1 cellular context compared by ENCODE assay signal in the genomic region with DNA sequence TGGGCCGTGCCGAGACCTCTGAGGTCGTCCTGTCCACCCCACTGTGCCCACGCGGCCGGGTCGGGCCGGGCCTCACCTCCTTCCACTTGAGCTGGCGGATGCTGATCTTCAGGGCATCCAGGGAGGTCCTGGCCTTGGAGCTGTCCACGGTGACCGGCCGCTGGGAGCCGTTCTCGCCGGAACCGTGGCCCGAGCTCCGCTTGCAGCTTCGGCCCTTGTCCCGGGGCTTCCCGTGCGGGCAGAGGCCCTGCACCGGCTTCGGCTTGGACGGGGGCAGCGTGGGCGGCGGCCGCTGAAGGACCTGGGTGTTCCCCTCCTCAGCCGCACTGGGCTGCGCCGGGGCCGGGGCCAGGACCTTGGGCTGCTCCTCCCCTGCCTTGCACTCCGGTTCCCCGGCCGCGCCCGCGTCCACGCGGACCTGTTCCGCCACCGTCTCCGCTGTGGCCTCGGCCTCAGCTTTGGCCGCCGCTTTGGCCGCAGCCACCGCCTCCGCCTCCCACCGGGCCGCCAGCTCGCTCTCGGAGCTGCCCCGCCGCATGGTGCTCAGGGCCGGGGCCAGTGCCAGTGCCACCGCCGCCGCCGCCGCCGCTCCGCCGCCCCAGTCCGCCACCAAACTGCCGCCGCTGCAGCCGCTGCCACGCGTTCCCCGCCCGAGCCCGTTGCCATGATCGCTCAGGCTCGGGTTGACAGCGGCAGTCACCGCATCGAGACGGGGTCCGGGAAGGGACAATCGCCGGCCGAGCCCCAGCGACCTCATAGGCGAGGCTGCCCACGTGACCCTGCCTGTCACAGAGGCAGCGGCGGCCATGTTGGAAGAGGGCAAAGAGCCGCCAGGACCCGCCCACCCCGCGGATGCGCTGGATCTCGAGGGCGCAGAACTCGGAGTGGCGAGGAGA.
TF ChIP-seq lines count a peak whose summit lies in the region.

A gene with protein sequence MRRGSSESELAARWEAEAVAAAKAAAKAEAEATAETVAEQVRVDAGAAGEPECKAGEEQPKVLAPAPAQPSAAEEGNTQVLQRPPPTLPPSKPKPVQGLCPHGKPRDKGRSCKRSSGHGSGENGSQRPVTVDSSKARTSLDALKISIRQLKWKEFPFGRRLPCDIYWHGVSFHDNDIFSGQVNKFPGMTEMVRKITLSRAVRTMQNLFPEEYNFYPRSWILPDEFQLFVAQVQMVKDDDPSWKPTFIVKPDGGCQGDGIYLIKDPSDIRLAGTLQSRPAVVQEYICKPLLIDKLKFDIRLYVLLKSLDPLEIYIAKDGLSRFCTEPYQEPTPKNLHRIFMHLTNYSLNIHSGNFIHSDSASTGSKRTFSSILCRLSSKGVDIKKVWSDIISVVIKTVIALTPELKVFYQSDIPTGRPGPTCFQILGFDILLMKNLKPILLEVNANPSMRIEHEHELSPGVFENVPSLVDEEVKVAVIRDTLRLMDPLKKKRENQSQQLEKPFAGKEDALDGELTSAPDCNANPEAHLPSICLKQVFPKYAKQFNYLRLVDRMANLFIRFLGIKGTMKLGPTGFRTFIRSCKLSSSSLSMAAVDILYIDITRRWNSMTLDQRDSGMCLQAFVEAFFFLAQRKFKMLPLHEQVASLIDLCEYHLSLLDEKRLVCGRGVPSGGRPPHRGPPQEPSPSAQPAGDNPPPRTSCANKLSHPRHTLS (minus strand): TSS at position 698 of the 896 bp plus-strand sequence. CDS start 160 bp downstream, at position 538.

TF ChIP-seq in K562, 482 proteins besides CTCF, POLR2A, EP300 and RAD21 (continued from another document and continues in another):
- TF ChIP-seq FOSL1 (tag; conservative IDR thresholded peaks at IDR 0.05) (0 out of 2 replicates have a peak, but pooled peaks have one; percentile 23), BRCA1 (IDR thresholded peaks at IDR 0.05) (no peak), BRCA1 (CRISPR knock-in tag; IDR thresholded peaks at IDR 0.05) (no peak), SMAD4 (CRISPR knock-in tag; conservative IDR thresholded peaks at IDR 0.05) (no peak), ZNF586 (CRISPR knock-in tag; conservative IDR thresholded peaks at IDR 0.05) (no peak), ZFPM2 (CRISPR knock-in tag; IDR thresholded peaks at IDR 0.05) (no peak), TEAD2 (tag; IDR thresholded peaks at IDR 0.05) (no peak), ILF3 (IDR thresholded peaks at IDR 0.05; ENCODE audit: borderline replicate concordance) (no peak), TRIM28 (IDR thresholded peaks at IDR 0.05) (no peak), SIN3B (IDR thresholded peaks at IDR 0.05; ENCODE audit: low read depth) (peak; percentile 72; the same call in 1 of the 2 replicates), TCF7 (IDR thresholded peaks at IDR 0.05; ENCODE audit: borderline replicate concordance) (no peak), ZBED1 (IDR thresholded peaks at IDR 0.05) (no peak), ZNF23 (CRISPR knock-in tag; IDR thresholded peaks at IDR 0.05) (no peak), SAFB (IDR thresholded peaks at IDR 0.05; ENCODE audit: borderline replicate concordance, low read depth, low read length) (peak; percentile 77; the same call in 1 of the 2 replicates), ZC3H4 (CRISPR knock-in tag; IDR thresholded peaks at IDR 0.05; ENCODE audit: borderline replicate concordance) (peak; percentile 63; the same call in 1 of the 2 replicates)
- TF ChIP-seq, protein P1, sequence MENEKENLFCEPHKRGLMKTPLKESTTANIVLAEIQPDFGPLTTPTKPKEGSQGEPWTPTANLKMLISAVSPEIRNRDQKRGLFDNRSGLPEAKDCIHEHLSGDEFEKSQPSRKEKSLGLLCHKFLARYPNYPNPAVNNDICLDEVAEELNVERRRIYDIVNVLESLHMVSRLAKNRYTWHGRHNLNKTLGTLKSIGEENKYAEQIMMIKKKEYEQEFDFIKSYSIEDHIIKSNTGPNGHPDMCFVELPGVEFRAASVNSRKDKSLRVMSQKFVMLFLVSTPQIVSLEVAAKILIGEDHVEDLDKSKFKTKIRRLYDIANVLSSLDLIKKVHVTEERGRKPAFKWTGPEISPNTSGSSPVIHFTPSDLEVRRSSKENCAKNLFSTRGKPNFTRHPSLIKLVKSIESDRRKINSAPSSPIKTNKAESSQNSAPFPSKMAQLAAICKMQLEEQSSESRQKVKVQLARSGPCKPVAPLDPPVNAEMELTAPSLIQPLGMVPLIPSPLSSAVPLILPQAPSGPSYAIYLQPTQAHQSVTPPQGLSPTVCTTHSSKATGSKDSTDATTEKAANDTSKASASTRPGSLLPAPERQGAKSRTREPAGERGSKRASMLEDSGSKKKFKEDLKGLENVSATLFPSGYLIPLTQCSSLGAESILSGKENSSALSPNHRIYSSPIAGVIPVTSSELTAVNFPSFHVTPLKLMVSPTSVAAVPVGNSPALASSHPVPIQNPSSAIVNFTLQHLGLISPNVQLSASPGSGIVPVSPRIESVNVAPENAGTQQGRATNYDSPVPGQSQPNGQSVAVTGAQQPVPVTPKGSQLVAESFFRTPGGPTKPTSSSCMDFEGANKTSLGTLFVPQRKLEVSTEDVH (IDR thresholded peaks at IDR 0.05; ENCODE audit: low read depth, partially characterized antibody) = no peak
- TF ChIP-seq, protein P2, sequence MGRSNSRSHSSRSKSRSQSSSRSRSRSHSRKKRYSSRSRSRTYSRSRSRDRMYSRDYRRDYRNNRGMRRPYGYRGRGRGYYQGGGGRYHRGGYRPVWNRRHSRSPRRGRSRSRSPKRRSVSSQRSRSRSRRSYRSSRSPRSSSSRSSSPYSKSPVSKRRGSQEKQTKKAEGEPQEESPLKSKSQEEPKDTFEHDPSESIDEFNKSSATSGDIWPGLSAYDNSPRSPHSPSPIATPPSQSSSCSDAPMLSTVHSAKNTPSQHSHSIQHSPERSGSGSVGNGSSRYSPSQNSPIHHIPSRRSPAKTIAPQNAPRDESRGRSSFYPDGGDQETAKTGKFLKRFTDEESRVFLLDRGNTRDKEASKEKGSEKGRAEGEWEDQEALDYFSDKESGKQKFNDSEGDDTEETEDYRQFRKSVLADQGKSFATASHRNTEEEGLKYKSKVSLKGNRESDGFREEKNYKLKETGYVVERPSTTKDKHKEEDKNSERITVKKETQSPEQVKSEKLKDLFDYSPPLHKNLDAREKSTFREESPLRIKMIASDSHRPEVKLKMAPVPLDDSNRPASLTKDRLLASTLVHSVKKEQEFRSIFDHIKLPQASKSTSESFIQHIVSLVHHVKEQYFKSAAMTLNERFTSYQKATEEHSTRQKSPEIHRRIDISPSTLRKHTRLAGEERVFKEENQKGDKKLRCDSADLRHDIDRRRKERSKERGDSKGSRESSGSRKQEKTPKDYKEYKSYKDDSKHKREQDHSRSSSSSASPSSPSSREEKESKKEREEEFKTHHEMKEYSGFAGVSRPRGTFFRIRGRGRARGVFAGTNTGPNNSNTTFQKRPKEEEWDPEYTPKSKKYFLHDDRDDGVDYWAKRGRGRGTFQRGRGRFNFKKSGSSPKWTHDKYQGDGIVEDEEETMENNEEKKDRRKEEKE (IDR thresholded peaks at IDR 0.05; ENCODE audit: borderline replicate concordance in 1 of 2, control insufficient read depth in 1 of 2, low read depth in 2 of 2, low read length in 1 of 2) = no peak
- TF ChIP-seq, protein P3, sequence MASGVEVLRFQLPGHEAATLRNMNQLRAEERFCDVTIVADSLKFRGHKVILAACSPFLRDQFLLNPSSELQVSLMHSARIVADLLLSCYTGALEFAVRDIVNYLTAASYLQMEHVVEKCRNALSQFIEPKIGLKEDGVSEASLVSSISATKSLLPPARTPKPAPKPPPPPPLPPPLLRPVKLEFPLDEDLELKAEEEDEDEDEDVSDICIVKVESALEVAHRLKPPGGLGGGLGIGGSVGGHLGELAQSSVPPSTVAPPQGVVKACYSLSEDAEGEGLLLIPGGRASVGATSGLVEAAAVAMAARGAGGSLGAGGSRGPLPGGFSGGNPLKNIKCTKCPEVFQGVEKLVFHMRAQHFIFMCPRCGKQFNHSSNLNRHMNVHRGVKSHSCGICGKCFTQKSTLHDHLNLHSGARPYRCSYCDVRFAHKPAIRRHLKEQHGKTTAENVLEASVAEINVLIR (CRISPR knock-in tag; IDR thresholded peaks at IDR 0.05) = peak; percentile 77
- TF ChIP-seq, protein P4, sequence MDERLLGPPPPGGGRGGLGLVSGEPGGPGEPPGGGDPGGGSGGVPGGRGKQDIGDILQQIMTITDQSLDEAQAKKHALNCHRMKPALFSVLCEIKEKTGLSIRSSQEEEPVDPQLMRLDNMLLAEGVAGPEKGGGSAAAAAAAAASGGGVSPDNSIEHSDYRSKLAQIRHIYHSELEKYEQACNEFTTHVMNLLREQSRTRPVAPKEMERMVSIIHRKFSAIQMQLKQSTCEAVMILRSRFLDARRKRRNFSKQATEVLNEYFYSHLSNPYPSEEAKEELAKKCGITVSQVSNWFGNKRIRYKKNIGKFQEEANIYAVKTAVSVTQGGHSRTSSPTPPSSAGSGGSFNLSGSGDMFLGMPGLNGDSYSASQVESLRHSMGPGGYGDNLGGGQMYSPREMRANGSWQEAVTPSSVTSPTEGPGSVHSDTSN (CRISPR knock-in tag; IDR thresholded peaks at IDR 0.05; ENCODE audit: low read depth) = no peak
- TF ChIP-seq, protein P4 (tag; conservative IDR thresholded peaks at IDR 0.05; ENCODE audit: low read depth) = no peak
- TF ChIP-seq, protein P5, sequence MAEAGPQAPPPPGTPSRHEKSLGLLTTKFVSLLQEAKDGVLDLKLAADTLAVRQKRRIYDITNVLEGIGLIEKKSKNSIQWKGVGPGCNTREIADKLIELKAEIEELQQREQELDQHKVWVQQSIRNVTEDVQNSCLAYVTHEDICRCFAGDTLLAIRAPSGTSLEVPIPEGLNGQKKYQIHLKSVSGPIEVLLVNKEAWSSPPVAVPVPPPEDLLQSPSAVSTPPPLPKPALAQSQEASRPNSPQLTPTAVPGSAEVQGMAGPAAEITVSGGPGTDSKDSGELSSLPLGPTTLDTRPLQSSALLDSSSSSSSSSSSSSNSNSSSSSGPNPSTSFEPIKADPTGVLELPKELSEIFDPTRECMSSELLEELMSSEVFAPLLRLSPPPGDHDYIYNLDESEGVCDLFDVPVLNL (CRISPR knock-in tag; IDR thresholded peaks at IDR 0.05; ENCODE audit: low read depth) = no peak
- TF ChIP-seq, protein P6, sequence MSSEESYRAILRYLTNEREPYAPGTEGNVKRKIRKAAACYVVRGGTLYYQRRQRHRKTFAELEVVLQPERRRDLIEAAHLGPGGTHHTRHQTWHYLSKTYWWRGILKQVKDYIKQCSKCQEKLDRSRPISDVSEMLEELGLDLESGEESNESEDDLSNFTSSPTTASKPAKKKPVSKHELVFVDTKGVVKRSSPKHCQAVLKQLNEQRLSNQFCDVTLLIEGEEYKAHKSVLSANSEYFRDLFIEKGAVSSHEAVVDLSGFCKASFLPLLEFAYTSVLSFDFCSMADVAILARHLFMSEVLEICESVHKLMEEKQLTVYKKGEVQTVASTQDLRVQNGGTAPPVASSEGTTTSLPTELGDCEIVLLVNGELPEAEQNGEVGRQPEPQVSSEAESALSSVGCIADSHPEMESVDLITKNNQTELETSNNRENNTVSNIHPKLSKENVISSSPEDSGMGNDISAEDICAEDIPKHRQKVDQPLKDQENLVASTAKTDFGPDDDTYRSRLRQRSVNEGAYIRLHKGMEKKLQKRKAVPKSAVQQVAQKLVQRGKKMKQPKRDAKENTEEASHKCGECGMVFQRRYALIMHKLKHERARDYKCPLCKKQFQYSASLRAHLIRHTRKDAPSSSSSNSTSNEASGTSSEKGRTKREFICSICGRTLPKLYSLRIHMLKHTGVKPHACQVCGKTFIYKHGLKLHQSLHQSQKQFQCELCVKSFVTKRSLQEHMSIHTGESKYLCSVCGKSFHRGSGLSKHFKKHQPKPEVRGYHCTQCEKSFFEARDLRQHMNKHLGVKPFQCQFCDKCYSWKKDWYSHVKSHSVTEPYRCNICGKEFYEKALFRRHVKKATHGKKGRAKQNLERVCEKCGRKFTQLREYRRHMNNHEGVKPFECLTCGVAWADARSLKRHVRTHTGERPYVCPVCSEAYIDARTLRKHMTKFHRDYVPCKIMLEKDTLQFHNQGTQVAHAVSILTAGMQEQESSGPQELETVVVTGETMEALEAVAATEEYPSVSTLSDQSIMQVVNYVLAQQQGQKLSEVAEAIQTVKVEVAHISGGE (CRISPR knock-in tag; IDR thresholded peaks at IDR 0.05) = peak in 1 of 3 experiments; percentile 48; a peak in 1 of 6 replicates
- TF ChIP-seq, protein P7, sequence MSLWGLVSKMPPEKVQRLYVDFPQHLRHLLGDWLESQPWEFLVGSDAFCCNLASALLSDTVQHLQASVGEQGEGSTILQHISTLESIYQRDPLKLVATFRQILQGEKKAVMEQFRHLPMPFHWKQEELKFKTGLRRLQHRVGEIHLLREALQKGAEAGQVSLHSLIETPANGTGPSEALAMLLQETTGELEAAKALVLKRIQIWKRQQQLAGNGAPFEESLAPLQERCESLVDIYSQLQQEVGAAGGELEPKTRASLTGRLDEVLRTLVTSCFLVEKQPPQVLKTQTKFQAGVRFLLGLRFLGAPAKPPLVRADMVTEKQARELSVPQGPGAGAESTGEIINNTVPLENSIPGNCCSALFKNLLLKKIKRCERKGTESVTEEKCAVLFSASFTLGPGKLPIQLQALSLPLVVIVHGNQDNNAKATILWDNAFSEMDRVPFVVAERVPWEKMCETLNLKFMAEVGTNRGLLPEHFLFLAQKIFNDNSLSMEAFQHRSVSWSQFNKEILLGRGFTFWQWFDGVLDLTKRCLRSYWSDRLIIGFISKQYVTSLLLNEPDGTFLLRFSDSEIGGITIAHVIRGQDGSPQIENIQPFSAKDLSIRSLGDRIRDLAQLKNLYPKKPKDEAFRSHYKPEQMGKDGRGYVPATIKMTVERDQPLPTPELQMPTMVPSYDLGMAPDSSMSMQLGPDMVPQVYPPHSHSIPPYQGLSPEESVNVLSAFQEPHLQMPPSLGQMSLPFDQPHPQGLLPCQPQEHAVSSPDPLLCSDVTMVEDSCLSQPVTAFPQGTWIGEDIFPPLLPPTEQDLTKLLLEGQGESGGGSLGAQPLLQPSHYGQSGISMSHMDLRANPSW (CRISPR knock-in tag; IDR thresholded peaks at IDR 0.05) = no peak; the same call in 1 of the 2 replicates
- TF ChIP-seq, protein P8, sequence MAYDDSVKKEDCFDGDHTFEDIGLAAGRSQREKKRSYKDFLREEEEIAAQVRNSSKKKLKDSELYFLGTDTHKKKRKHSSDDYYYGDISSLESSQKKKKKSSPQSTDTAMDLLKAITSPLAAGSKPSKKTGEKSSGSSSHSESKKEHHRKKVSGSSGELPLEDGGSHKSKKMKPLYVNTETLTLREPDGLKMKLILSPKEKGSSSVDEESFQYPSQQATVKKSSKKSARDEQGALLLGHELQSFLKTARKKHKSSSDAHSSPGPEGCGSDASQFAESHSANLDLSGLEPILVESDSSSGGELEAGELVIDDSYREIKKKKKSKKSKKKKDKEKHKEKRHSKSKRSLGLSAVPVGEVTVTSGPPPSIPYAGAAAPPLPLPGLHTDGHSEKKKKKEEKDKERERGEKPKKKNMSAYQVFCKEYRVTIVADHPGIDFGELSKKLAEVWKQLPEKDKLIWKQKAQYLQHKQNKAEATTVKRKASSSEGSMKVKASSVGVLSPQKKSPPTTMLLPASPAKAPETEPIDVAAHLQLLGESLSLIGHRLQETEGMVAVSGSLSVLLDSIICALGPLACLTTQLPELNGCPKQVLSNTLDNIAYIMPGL (CRISPR knock-in tag; IDR thresholded peaks at IDR 0.05) = no peak; the same call in 1 of the 2 replicates
